ENCODE assay signal across 9 cellular contexts in genomic region chr1:96538883-96539282, GRCh38.
DNase-seq lines count a peak whose midpoint lies in the region; ATAC-seq lines count a peak whose summit lies in the region.
"Had no signal": no experiment of that assay in that cellular context is flagged by ENCODE, and none has a peak within 500 bp of the region (broad histone marks: within the 10 kb centered on the region; RNA-seq: fewer than 3 reads in every experiment).

No MANE protein-coding gene starts in this region.

- no peak overlapping the region for H3K4me3 ChIP-seq in muscle layer of colon (ENCODE audit: low read depth in 1 of 2, low read length in 2 of 2)

- no peaks in the 10 kb centered on the region for H3K9me3 ChIP-seq in muscle layer of colon (ENCODE audit: low read length)

- no peaks in the 10 kb centered on the region for H3K36me3 ChIP-seq in muscle layer of colon (ENCODE audit: insufficient read depth, low read length)

- peak; percentile 12 for DNase-seq in DMS79 treated with DMSO at 0.1 percent for 48 hours (lab: John Stamatoyannopoulos, UW)
- DNase-seq in DMS79 (lab: John Stamatoyannopoulos, UW), result no peak
- DNase-seq in epidermal melanocyte (ENCODE audit: insufficient read length, low spot score), result peak; percentile 46
- peak; percentile 61 for DNase-seq in ureter (ENCODE audit: low spot score)
- no peak for DNase-seq in COLO829 (ENCODE audit: low spot score)
- DNase-seq: activated T-cell treated with anti-CD3 and anti-CD28 coated beads, Interleukin-2, amount 50 U/mL, for 24 hours had no signal

- no peaks in the 10 kb centered on the region for H3K27me3 ChIP-seq in muscle layer of colon (ENCODE audit: control insufficient read depth in 1 of 2, insufficient read depth in 2 of 2, low read length in 2 of 2)

- ATAC-seq in GM19328 (IDR thresholded peaks at IDR 0.05; ENCODE audit: unreplicated experiment) (no peak), HG02884 (IDR thresholded peaks at IDR 0.05; ENCODE audit: unreplicated experiment) (no peak)

- H3K4me1 ChIP-seq in muscle layer of colon (ENCODE audit: insufficient read depth, low read length), result peaks cover 39% of the 10 kb centered on the region

- H3K9ac ChIP-seq in muscle layer of colon (ENCODE audit: low read length), result no peak overlapping the region

- peak overlapping the region; percentile 78 for H3K27ac ChIP-seq in muscle layer of colon (ENCODE audit: low read depth, low read length)

Comparison
In these comparisons a context has a peak if more than half of its experiments do, and no peak if none do; other contexts are left out.
1. DNase-seq: peak in DMS79 treated with DMSO at 0.1 percent for 48 hours (single experiment), epidermal melanocyte (single experiment) and ureter (single experiment); none in DMS79 (single experiment) and COLO829 (single experiment).